ENCODE assay signal across 16 cellular contexts in genomic region chr17:6523330-6523729, GRCh38. TPM values are rescaled to one million over a fixed set of nuclear protein-coding genes. Genes with fewer than 3 reads are reported as not detected.
A peak's percentile ranks its signal among the peaks of the same experiment; 100 is the strongest.
DNase-seq lines count a peak whose midpoint lies in the region; ATAC-seq and TF ChIP-seq lines count a peak whose summit lies in the region.
"Had no signal": no experiment of that assay in that cellular context is flagged by ENCODE, and none has a peak within 500 bp of the region (broad histone marks: within the 10 kb centered on the region; RNA-seq: fewer than 3 reads in every experiment).

No MANE protein-coding gene starts in this region.

- H3K36me3 ChIP-seq in PC-3 (ENCODE audit: low read depth, low read length) (no peaks in the 10 kb centered on the region), OCI-LY7 (ENCODE audit: insufficient read depth, low read length) (no peaks in the 10 kb centered on the region)
- H3K36me3 ChIP-seq: BE2C, neural progenitor cell had no signal

- POLR2A ChIA-PET in PC-3 (lab: Charles Lee; ENCODE audit: unreplicated experiment) (interaction anchor here (0.6 kb wide), 1 partner anchor 16 kb away, joined by 3 read pairs; no protein-coding TSS in a partner anchor), OCI-LY7 (lab: Charles Lee) (no interaction called here)

- CTCF ChIA-PET in PC-3 (lab: Charles Lee) = no interaction called here
- CTCF ChIA-PET in OCI-LY7 (lab: Charles Lee; ENCODE audit: unreplicated experiment) = no interaction called here

- DNase-seq in EL = peak; percentile 57
- peak; percentile 73 for DNase-seq in PC-3
- peak; percentile 37 for DNase-seq in mesenteric fat pad (ENCODE audit: low spot score)
- DNase-seq in lower leg skin (ENCODE audit: low spot score in 2 of 2) = no peak
- DNase-seq in GM19240 (ENCODE audit: insufficient read length, low spot score) = no peak
- no peak for DNase-seq in RKO (ENCODE audit: low spot score)
- no peak for DNase-seq in OCI-LY7 (ENCODE audit: low spot score)
- DNase-seq: activated CD8-positive, alpha-beta T cell treated with anti-CD3 and anti-CD28 coated beads for 36 hours; BE2C; cerebellar nuclear complex; left cardiac atrium; NCI-H146; NCI-H774; spleen had no signal

- WGBS in lower leg skin, 2 donors = 80 to 90% methylated on average over 3 of the region's 3 CpGs

- H3K4me3 ChIP-seq in PC-3 (ENCODE audit: low read length) (no peak overlapping the region), lower leg skin (ENCODE audit: low read depth, poor library complexity, severe bottlenecking) (no peak overlapping the region), OCI-LY7 (ENCODE audit: low read depth, low read length, poor library complexity, severe bottlenecking) (no peak overlapping the region)
- H3K4me3 ChIP-seq: neural progenitor cell, spleen had no signal

- H2AFZ ChIP-seq in PC-3 (ENCODE audit: low read length) = no peak overlapping the region
- no peak overlapping the region for H2AFZ ChIP-seq in OCI-LY7 (ENCODE audit: low read length)
- H2AFZ ChIP-seq: neural progenitor cell had no signal

- H3K27ac ChIP-seq in PC-3 (ENCODE audit: low read length) = peak overlapping the region; percentile 62; the same call in 1 of the 2 replicates
- no peak overlapping the region for H3K27ac ChIP-seq in OCI-LY7 (ENCODE audit: low read depth, low read length, poor library complexity, severe bottlenecking)
- H3K27ac ChIP-seq: neural progenitor cell had no signal

- H3F3A ChIP-seq in PC-3 (ENCODE audit: low read length, unreplicated experiment) = no peaks in the 10 kb centered on the region

- no peak for TF ChIP-seq CTCF in PC-3 (conservative IDR thresholded peaks at IDR 0.05; ENCODE audit: low read depth, low read length)
- no peak for TF ChIP-seq CTCF in lower leg skin (IDR thresholded peaks at IDR 0.05)
- TF ChIP-seq CTCF in OCI-LY7 (conservative IDR thresholded peaks at IDR 0.05; ENCODE audit: low read length) = no peak

- H3K4me1 ChIP-seq in PC-3 (ENCODE audit: insufficient read depth, low read length) (peaks cover 24% of the 10 kb centered on the region), OCI-LY7 (ENCODE audit: insufficient read depth, low read length, poor library complexity, severe bottlenecking) (peaks cover 6% of the 10 kb centered on the region)
- H3K4me1 ChIP-seq: BE2C, neural progenitor cell had no signal

- TF ChIP-seq POLR2A in lower leg skin (IDR thresholded peaks at IDR 0.05) = no peak

- H4K20me1 ChIP-seq in PC-3 (ENCODE audit: low read length) (no peaks in the 10 kb centered on the region), OCI-LY7 (ENCODE audit: insufficient read depth, low read length) (no peaks in the 10 kb centered on the region)

- no peaks in the 10 kb centered on the region for H3K27me3 ChIP-seq in PC-3 (ENCODE audit: low read length)
- H3K27me3 ChIP-seq: BE2C, neural progenitor cell, spleen had no signal

- no peaks in the 10 kb centered on the region for H3K9me3 ChIP-seq in PC-3 (ENCODE audit: low read length)
- no peaks in the 10 kb centered on the region for H3K9me3 ChIP-seq in OCI-LY7 (ENCODE audit: low read length)
- H3K9me3 ChIP-seq: BE2C, spleen had no signal

- H3K4me2 ChIP-seq in PC-3 (ENCODE audit: low read length) (peak overlapping the region; percentile 60), OCI-LY7 (ENCODE audit: low read length) (no peak overlapping the region)
- H3K4me2 ChIP-seq: neural progenitor cell had no signal

- intact Hi-C loops in PC-3 (cut with micrococcal nuclease) = no loop called here
- intact Hi-C loops in lower leg skin (cut with DNase I; ENCODE audit: low total_unique reads) = no loop called here
- intact Hi-C loops in OCI-LY7 (cut with micrococcal nuclease; ENCODE audit: unreplicated experiment) = no loop called here

- H3K9me2 ChIP-seq in PC-3 (replicated peaks; ENCODE audit: low read length) (no peaks in the 10 kb centered on the region), OCI-LY7 (ENCODE audit: insufficient read depth, low read length) (no peaks in the 10 kb centered on the region)

- ATAC-seq in PC-3 (peak; percentile 91), esophagus mucosa (peak; percentile 47)
- ATAC-seq: activated CD8-positive, alpha-beta T cell treated with anti-CD3 and anti-CD28 coated beads for 36 hours had no signal

- BruUV-seq in PC-3 (replicated peaks; lab: Mats Ljungman, UMichigan) (no TSS peak), OCI-LY7 (replicated peaks; lab: Mats Ljungman, UMichigan) (no TSS peak)

- H3K79me2 ChIP-seq in PC-3 (ENCODE audit: low read length) (no peaks in the 10 kb centered on the region), OCI-LY7 (ENCODE audit: insufficient read depth, low read depth, low read length) (no peaks in the 10 kb centered on the region)

- no peak overlapping the region for H3K9ac ChIP-seq in PC-3 (ENCODE audit: low read length)
- H3K9ac ChIP-seq: neural progenitor cell had no signal

RNA-seq across cellular contexts. Expression of gene PITPNM3, which starts 33.0 kb away (rescaled TPM):
- 7.1 and 9.7 TPM in 2 replicates for total RNA-seq in PC-3 (2014; rRNA removed)
- total RNA-seq in esophagus mucosa = 20.1 TPM
- 1.1 TPM for total RNA-seq in mesenteric fat pad
- 10 to 100 TPM; 11.9 to 19.5 (median 16.3) TPM for total RNA-seq in lower leg skin
- 0.76 and 1.2 TPM in 2 replicates for total RNA-seq in OCI-LY7 (2014; rRNA removed; shearing (Covaris generic))
- 1.2 and 1.6 TPM in 2 replicates for total RNA-seq in OCI-LY7 (2022)

Comparison
In these comparisons a context has a peak if more than half of its experiments do, and no peak if none do; other contexts are left out.
1. DNase-seq: peak in EL (single experiment), PC-3 (single experiment) and mesenteric fat pad (single experiment); none in lower leg skin (0 of 2), GM19240 (single experiment), RKO (single experiment) and OCI-LY7 (single experiment).